In the genomic region with DNA sequence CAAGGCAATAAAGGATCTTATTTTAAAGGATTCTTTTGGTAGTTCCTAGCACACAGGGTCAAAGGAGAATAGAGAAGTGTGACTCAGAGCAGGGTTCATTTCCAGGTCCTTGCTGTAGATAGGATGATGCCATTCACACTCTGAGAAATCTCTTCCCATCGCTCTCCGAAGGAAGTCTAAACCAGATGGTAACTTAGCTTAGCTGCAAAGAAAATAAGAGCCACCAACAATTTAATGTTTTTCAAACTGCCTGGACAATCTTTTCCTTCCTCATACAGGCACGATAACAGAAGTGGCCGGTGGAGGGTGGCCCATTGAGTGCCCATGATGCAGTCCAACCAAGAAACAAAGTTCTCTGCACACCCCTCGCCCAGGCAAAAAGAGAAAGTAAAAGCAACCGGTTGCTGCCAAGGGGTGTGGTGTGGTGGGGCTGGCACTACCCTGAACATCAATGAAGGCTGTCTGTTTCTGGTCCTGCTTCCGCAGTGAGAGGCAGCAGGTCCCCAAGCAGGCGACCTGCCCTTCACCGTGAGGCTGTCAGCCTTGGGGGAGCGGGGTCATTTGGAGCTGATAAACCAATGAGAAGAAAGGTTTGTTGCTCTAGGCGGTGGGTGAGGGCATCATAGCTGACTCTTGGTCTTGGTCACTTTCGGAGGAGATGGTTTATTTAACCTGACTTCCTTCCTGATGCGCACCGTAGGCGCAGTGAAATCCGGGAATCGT, we compare ENCODE assay signal across 1 cellular context.
TF ChIP-seq lines count a peak whose summit lies in the region.

No MANE protein-coding gene starts in this region.

TF ChIP-seq in GM23338, 12 proteins besides CTCF, POLR2A, EP300 and RAD21 (continued from another document):
- TF ChIP-seq, protein P1, sequence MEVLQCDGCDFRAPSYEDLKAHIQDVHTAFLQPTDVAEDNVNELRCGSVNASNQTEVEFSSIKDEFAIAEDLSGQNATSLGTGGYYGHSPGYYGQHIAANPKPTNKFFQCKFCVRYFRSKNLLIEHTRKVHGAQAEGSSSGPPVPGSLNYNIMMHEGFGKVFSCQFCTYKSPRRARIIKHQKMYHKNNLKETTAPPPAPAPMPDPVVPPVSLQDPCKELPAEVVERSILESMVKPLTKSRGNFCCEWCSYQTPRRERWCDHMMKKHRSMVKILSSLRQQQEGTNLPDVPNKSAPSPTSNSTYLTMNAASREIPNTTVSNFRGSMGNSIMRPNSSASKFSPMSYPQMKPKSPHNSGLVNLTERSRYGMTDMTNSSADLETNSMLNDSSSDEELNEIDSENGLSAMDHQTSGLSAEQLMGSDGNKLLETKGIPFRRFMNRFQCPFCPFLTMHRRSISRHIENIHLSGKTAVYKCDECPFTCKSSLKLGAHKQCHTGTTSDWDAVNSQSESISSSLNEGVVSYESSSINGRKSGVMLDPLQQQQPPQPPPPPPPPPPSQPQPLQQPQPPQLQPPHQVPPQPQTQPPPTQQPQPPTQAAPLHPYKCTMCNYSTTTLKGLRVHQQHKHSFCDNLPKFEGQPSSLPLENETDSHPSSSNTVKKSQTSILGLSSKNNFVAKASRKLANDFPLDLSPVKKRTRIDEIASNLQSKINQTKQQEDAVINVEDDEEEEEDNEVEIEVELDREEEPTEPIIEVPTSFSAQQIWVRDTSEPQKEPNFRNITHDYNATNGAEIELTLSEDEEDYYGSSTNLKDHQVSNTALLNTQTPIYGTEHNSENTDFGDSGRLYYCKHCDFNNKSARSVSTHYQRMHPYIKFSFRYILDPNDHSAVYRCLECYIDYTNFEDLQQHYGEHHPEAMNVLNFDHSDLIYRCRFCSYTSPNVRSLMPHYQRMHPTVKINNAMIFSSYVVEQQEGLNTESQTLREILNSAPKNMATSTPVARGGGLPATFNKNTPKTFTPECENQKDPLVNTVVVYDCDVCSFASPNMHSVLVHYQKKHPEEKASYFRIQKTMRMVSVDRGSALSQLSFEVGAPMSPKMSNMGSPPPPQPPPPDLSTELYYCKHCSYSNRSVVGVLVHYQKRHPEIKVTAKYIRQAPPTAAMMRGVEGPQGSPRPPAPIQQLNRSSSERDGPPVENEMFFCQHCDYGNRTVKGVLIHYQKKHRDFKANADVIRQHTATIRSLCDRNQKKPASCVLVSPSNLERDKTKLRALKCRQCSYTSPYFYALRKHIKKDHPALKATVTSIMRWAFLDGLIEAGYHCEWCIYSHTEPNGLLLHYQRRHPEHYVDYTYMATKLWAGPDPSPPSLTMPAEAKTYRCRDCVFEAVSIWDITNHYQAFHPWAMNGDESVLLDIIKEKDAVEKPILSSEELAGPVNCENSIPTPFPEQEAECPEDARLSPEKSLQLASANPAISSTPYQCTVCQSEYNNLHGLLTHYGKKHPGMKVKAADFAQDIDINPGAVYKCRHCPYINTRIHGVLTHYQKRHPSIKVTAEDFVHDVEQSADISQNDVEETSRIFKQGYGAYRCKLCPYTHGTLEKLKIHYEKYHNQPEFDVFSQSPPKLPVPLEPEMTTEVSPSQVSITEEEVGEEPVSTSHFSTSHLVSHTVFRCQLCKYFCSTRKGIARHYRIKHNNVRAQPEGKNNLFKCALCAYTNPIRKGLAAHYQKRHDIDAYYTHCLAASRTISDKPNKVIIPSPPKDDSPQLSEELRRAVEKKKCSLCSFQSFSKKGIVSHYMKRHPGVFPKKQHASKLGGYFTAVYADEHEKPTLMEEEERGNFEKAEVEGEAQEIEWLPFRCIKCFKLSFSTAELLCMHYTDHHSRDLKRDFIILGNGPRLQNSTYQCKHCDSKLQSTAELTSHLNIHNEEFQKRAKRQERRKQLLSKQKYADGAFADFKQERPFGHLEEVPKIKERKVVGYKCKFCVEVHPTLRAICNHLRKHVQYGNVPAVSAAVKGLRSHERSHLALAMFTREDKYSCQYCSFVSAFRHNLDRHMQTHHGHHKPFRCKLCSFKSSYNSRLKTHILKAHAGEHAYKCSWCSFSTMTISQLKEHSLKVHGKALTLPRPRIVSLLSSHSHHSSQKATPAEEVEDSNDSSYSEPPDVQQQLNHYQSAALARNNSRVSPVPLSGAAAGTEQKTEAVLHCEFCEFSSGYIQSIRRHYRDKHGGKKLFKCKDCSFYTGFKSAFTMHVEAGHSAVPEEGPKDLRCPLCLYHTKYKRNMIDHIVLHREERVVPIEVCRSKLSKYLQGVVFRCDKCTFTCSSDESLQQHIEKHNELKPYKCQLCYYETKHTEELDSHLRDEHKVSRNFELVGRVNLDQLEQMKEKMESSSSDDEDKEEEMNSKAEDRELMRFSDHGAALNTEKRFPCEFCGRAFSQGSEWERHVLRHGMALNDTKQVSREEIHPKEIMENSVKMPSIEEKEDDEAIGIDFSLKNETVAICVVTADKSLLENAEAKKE (CRISPR knock-in tag; IDR thresholded peaks at IDR 0.05), result no peak
- no peak for TF ChIP-seq EZH2phosphoT487 (IDR thresholded peaks at IDR 0.05; ENCODE audit: unreplicated experiment)
- no peak for TF ChIP-seq POLR2AphosphoS5 (IDR thresholded peaks at IDR 0.05; ENCODE audit: low read depth)
- no peak for TF ChIP-seq ZNF114 (CRISPR knock-in tag; IDR thresholded peaks at IDR 0.05)
- TF ChIP-seq ZNF331 (CRISPR knock-in tag; IDR thresholded peaks at IDR 0.05; ENCODE audit: low read depth), result no peak
